ENCODE assay signal across 17 cellular contexts in the genomic region with DNA sequence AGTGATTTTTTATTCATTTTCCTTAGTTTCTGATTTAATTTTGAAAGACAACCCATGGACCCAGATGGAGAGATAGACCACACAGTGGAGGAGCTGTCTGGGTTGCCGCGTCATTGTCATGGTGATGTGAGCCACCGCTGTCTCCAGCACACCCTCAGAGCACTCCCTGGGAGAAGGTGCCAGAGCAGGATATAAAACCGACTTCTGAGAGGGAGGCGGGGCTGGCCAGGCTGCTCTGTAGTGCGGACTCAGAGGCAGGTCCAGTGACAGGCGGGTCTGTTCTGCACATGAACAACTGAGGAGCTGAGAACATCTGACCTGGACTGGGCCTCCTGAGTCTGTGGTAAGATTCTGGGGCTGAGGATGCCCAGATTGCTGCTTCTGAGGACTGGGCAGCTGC.
"Had no signal": no experiment of that assay in that cellular context is flagged by ENCODE, and none has a peak within 500 bp of the region (broad histone marks: within the 10 kb centered on the region; RNA-seq: fewer than 3 reads in every experiment).

No MANE protein-coding gene starts in this region.

- H3K4me3 ChIP-seq: lung, sigmoid colon, thyroid gland had no signal

- DNase-seq: activated CD4-positive, alpha-beta T cell treated with anti-CD3 and anti-CD28 coated beads, Interleukin-2, amount 50 U/mL, for 1 hour; activated CD4-positive, CD25-positive, alpha-beta regulatory T cell treated with anti-CD3 and anti-CD28 coated beads, Interleukin-2, amount 50 U/mL, for 72 hours; activated CD8-positive, alpha-beta memory T cell treated with anti-CD3 and anti-CD28 coated beads for 24 hours; activated CD8-positive, alpha-beta memory T cell treated with anti-CD3 and anti-CD28 coated beads, Interleukin-2, amount 50 U/mL, for 48 hours; activated effector memory CD4-positive, alpha-beta T cell treated with Interleukin-2 at 50 U/mL for 16 hours; activated naive CD4-positive, alpha-beta T cell treated with anti-CD3 and anti-CD28 coated beads, Interleukin-2, amount 10 ng/mL, durations not matched to agents 7 days and 5 days; activated naive CD8-positive, alpha-beta T cell treated with anti-CD3 and anti-CD28 coated beads, Interleukin-2, amount 50 U/mL, for 24 hours; activated T-cell treated with anti-CD3 and anti-CD28 coated beads, Interleukin-2, amount 50 U/mL, for 48 hours; caudate nucleus; left colon; midbrain; nucleus accumbens; sigmoid colon; stimulated activated naive CD4-positive, alpha-beta T cell treated with Interleukin-2 at 50 U/mL for 16 hours; T1000; thyroid gland had no signal

- ATAC-seq: activated naive CD8-positive, alpha-beta T cell treated with anti-CD3 and anti-CD28 coated beads, Interleukin-2, amount 50 U/mL, for 24 hours; left colon had no signal

- H3K27ac ChIP-seq: sigmoid colon, thyroid gland had no signal

- H3K9me3 ChIP-seq: sigmoid colon, thyroid gland had no signal

- H3K4me1 ChIP-seq: sigmoid colon, thyroid gland had no signal

- H3K36me3 ChIP-seq: sigmoid colon, thyroid gland had no signal

- H3K27me3 ChIP-seq: thyroid gland had no signal
